24 cellular contexts compared by ENCODE assay signal in genomic region chr2:149787206-149787605, GRCh38.
"Had no signal": no experiment of that assay in that cellular context is flagged by ENCODE, and none has a peak within 500 bp of the region (broad histone marks: within the 10 kb centered on the region; RNA-seq: fewer than 3 reads in every experiment).

No MANE protein-coding gene starts in this region.

- H3K4me1 ChIP-seq: left ventricle myocardium inferior, lower lobe of right lung, pancreas, transverse colon had no signal

- H3K9me3 ChIP-seq: left ventricle myocardium inferior, lower lobe of right lung, pancreas, thoracic aorta, transverse colon had no signal

- H3K4me3 ChIP-seq: dorsolateral prefrontal cortex, left ventricle myocardium inferior, lower lobe of right lung, pancreas, smooth muscle cell, thoracic aorta, transverse colon had no signal

- ATAC-seq: esophagus mucosa; lower lobe of right lung; natural killer cell; pancreas; right cardiac atrium; stimulated activated naive B cell treated with anti-CD40 and anti-IgM and Interleukin-4, amounts not matched to agents 10 μg/mL and 1 μg/mL and 100 μg/mL, for 72 hours; stimulated activated naive CD8-positive, alpha-beta T cell treated with anti-CD3 and anti-CD28 coated beads, Interleukin-15, amount 100 ng/mL, for 72 hours had no signal

- DNase-seq: central memory CD4-positive, alpha-beta T cell; cortex of kidney; effector CD8-positive, alpha-beta T cell; immature natural killer cell; kidney; left cardiac atrium; left ventricle myocardium inferior; lower lobe of right lung; mesendoderm; natural killer cell; nucleus accumbens; pancreas; right cardiac atrium; stimulated activated CD4-positive, alpha-beta T cell treated with anti-CD3 and anti-CD28 coated beads, Interleukin-4, amount 100 ng/mL, for 1 hour; stimulated activated naive B cell treated with anti-CD40 and anti-IgM and Interleukin-4, amounts not matched to agents 10 μg/mL and 1 μg/mL and 100 μg/mL, for 72 hours; stimulated activated naive CD8-positive, alpha-beta T cell treated with anti-CD3 and anti-CD28 coated beads, Interleukin-15, amount 100 ng/mL, for 72 hours; substantia nigra; transverse colon had no signal

- FAIRE-seq: bronchial epithelial cell, frontal cortex, kidney, pancreas had no signal

- H3K4me2 ChIP-seq: smooth muscle cell had no signal

- H3K36me3 ChIP-seq: left ventricle myocardium inferior, lower lobe of right lung, pancreas, thoracic aorta, transverse colon had no signal

- H3K27me3 ChIP-seq: dorsolateral prefrontal cortex, pancreas, transverse colon had no signal

- H3K27ac ChIP-seq: dorsolateral prefrontal cortex, left ventricle myocardium inferior, lower lobe of right lung, pancreas, thoracic aorta, transverse colon had no signal
